In genomic region chr16:10880609-10881452, GRCh38 we compare ENCODE assay signal across 16 cellular contexts. TPM values are rescaled to one million over a fixed set of nuclear protein-coding genes. Genes with fewer than 3 reads are reported as not detected.
DNase-seq lines count a peak whose midpoint lies in the region; ATAC-seq and TF ChIP-seq lines count a peak whose summit lies in the region.
"Had no signal": no experiment of that assay in that cellular context is flagged by ENCODE, and none has a peak within 500 bp of the region (broad histone marks: within the 10 kb centered on the region; RNA-seq: fewer than 3 reads in every experiment).

No MANE protein-coding gene starts in this region.

- H3K4me1 Mint-ChIP-seq in activated CD8-positive, alpha-beta T cell treated with anti-CD3 and anti-CD28 coated beads, Interleukin-2, amount 10 ng/mL, durations not matched to agents 7 days and 5 days (ENCODE audit: low read depth), result peaks cover 71% of the 10 kb centered on the region
- peaks cover 54% of the 10 kb centered on the region for H3K4me1 Mint-ChIP-seq in activated CD8-positive, alpha-beta T cell treated with anti-CD3 and anti-CD28 coated beads for 36 hours (ENCODE audit: low read depth)
- H3K4me1 Mint-ChIP-seq in stimulated activated memory B cell treated with anti-CD40 and anti-IgM and Interleukin-4, amounts not matched to agents 10 μg/mL and 1 μg/mL and 100 μg/mL, for 72 hours, result peaks cover 65% of the 10 kb centered on the region
- H3K4me1 Mint-ChIP-seq in progenitor cell of endocrine pancreas (ENCODE audit: low read depth), result no peaks in the 10 kb centered on the region

- peak overlapping the region; percentile 87 to 88 for H3K4me3 ChIP-seq in duodenal mucosa (ENCODE audit: low read depth in 1 of 2, low read length in 2 of 2)

- H3K9me3 Mint-ChIP-seq in activated CD8-positive, alpha-beta T cell treated with anti-CD3 and anti-CD28 coated beads, Interleukin-2, amount 10 ng/mL, durations not matched to agents 7 days and 5 days (ENCODE audit: insufficient read depth), result no peaks in the 10 kb centered on the region
- no peaks in the 10 kb centered on the region for H3K9me3 Mint-ChIP-seq in activated CD8-positive, alpha-beta T cell treated with anti-CD3 and anti-CD28 coated beads for 36 hours
- H3K9me3 Mint-ChIP-seq in stimulated activated memory B cell treated with anti-CD40 and anti-IgM and Interleukin-4, amounts not matched to agents 10 μg/mL and 1 μg/mL and 100 μg/mL, for 72 hours, result no peaks in the 10 kb centered on the region
- no peaks in the 10 kb centered on the region for H3K9me3 Mint-ChIP-seq in progenitor cell of endocrine pancreas (ENCODE audit: low read depth)

- CTCF ChIA-PET in activated CD8-positive, alpha-beta T cell treated with anti-CD3 and anti-CD28 coated beads, Interleukin-2, amount 10 ng/mL, durations not matched to agents 7 days and 5 days (lab: Charles Lee), result interaction anchor here (0.7 to 2.3 kb wide), 2 partner anchors 9 to 38 kb away, joined by 3 to 11 read pairs; no protein-coding TSS in a partner anchor
- CTCF ChIA-PET in activated CD8-positive, alpha-beta T cell treated with anti-CD3 and anti-CD28 coated beads for 36 hours (lab: Charles Lee), result interaction anchor here (1.3 kb wide), 2 partner anchors 10 to 38 kb away, joined by 3 to 4 read pairs; no protein-coding TSS in a partner anchor

- no peaks in the 10 kb centered on the region for H3K27me3 ChIP-seq in duodenal mucosa (ENCODE audit: control insufficient read depth in 1 of 2, insufficient read depth in 2 of 2, low read length in 2 of 2)

- ATAC-seq in activated CD8-positive, alpha-beta T cell treated with anti-CD3 and anti-CD28 coated beads, Interleukin-2, amount 10 ng/mL, durations not matched to agents 7 days and 5 days, result no peak
- ATAC-seq in activated CD8-positive, alpha-beta T cell treated with anti-CD3 and anti-CD28 coated beads for 36 hours, result no peak
- ATAC-seq in stimulated activated memory B cell treated with anti-CD40 and anti-IgM and Interleukin-4, amounts not matched to agents 10 μg/mL and 1 μg/mL and 100 μg/mL, for 72 hours, result no peak
- ATAC-seq in HG02798 (IDR thresholded peaks at IDR 0.05; ENCODE audit: poor library complexity, unreplicated experiment), result no peak

- intact Hi-C loops in activated CD8-positive, alpha-beta T cell treated with anti-CD3 and anti-CD28 coated beads for 36 hours (cut with micrococcal nuclease), result no loop called here

- no peak overlapping the region for H3K27ac ChIP-seq in duodenal mucosa (ENCODE audit: low read depth, low read length)

- peaks cover 18% of the 10 kb centered on the region for H3K36me3 Mint-ChIP-seq in activated CD8-positive, alpha-beta T cell treated with anti-CD3 and anti-CD28 coated beads, Interleukin-2, amount 10 ng/mL, durations not matched to agents 7 days and 5 days (ENCODE audit: low read depth)
- no peaks in the 10 kb centered on the region for H3K36me3 Mint-ChIP-seq in activated CD8-positive, alpha-beta T cell treated with anti-CD3 and anti-CD28 coated beads for 36 hours (ENCODE audit: low read depth)
- H3K36me3 Mint-ChIP-seq in stimulated activated memory B cell treated with anti-CD40 and anti-IgM and Interleukin-4, amounts not matched to agents 10 μg/mL and 1 μg/mL and 100 μg/mL, for 72 hours, result peaks cover 89% of the 10 kb centered on the region
- H3K36me3 Mint-ChIP-seq in progenitor cell of endocrine pancreas (ENCODE audit: insufficient read depth), result no peaks in the 10 kb centered on the region

- TF ChIP-seq CTCF in activated CD8-positive, alpha-beta T cell treated with anti-CD3 and anti-CD28 coated beads for 36 hours (IDR thresholded peaks at IDR 0.05), result no peak
- no peak for TF ChIP-seq CTCF in progenitor cell of endocrine pancreas (IDR thresholded peaks at IDR 0.05; ENCODE audit: unreplicated experiment)

- H3K9me3 ChIP-seq in duodenal mucosa (ENCODE audit: control insufficient read depth in 1 of 2, low read length in 2 of 2), result no peaks in the 10 kb centered on the region
- H3K9me3 ChIP-seq: transverse colon had no signal

- H3K4me3 Mint-ChIP-seq in activated CD8-positive, alpha-beta T cell treated with anti-CD3 and anti-CD28 coated beads, Interleukin-2, amount 10 ng/mL, durations not matched to agents 7 days and 5 days, result peak overlapping the region; percentile 32
- H3K4me3 Mint-ChIP-seq in activated CD8-positive, alpha-beta T cell treated with anti-CD3 and anti-CD28 coated beads for 36 hours, result no peak overlapping the region
- H3K4me3 Mint-ChIP-seq in stimulated activated memory B cell treated with anti-CD40 and anti-IgM and Interleukin-4, amounts not matched to agents 10 μg/mL and 1 μg/mL and 100 μg/mL, for 72 hours, result peak overlapping the region; percentile 91
- H3K4me3 Mint-ChIP-seq in progenitor cell of endocrine pancreas (ENCODE audit: low read depth), result no peak overlapping the region

- H3K4me1 ChIP-seq in duodenal mucosa (ENCODE audit: control insufficient read depth in 1 of 2, insufficient read depth in 2 of 2, low read length in 2 of 2), result peaks cover 49 to 51% of the 10 kb centered on the region in 2 donors

- peak overlapping the region; percentile 28 for H3K27ac Mint-ChIP-seq in activated CD8-positive, alpha-beta T cell treated with anti-CD3 and anti-CD28 coated beads, Interleukin-2, amount 10 ng/mL, durations not matched to agents 7 days and 5 days
- no peak overlapping the region for H3K27ac Mint-ChIP-seq in activated CD8-positive, alpha-beta T cell treated with anti-CD3 and anti-CD28 coated beads for 36 hours
- peak overlapping the region; percentile 86 for H3K27ac Mint-ChIP-seq in stimulated activated memory B cell treated with anti-CD40 and anti-IgM and Interleukin-4, amounts not matched to agents 10 μg/mL and 1 μg/mL and 100 μg/mL, for 72 hours
- no peak overlapping the region for H3K27ac Mint-ChIP-seq in progenitor cell of endocrine pancreas

- peaks cover 2% of the 10 kb centered on the region for H3K27me3 Mint-ChIP-seq in activated CD8-positive, alpha-beta T cell treated with anti-CD3 and anti-CD28 coated beads, Interleukin-2, amount 10 ng/mL, durations not matched to agents 7 days and 5 days (ENCODE audit: low read depth)
- peaks cover 51% of the 10 kb centered on the region for H3K27me3 Mint-ChIP-seq in activated CD8-positive, alpha-beta T cell treated with anti-CD3 and anti-CD28 coated beads for 36 hours
- H3K27me3 Mint-ChIP-seq in stimulated activated memory B cell treated with anti-CD40 and anti-IgM and Interleukin-4, amounts not matched to agents 10 μg/mL and 1 μg/mL and 100 μg/mL, for 72 hours, result no peaks in the 10 kb centered on the region
- peaks cover 42% of the 10 kb centered on the region for H3K27me3 Mint-ChIP-seq in progenitor cell of endocrine pancreas

- H3K36me3 ChIP-seq in duodenal mucosa (ENCODE audit: control insufficient read depth in 1 of 2, insufficient read depth in 2 of 2, low read length in 2 of 2), result peaks cover 0 to 5% of the 10 kb centered on the region in 2 donors
- H3K36me3 ChIP-seq: transverse colon had no signal

- DNase-seq in activated CD8-positive, alpha-beta T cell treated with anti-CD3 and anti-CD28 coated beads, Interleukin-2, amount 10 ng/mL, durations not matched to agents 7 days and 5 days, result no peak
- DNase-seq in activated CD8-positive, alpha-beta T cell treated with anti-CD3 and anti-CD28 coated beads for 36 hours, result no peak
- DNase-seq in NAMALWA (ENCODE audit: low spot score) (peak; percentile 25), activated gamma-delta T cell treated with Interleukin-2 at 50 U/mL for 16 hours (no peak), progenitor cell of endocrine pancreas (ENCODE audit: low spot score, unreplicated experiment) (no peak)
- DNase-seq: dermis blood vessel endothelial cell, IMR-90, mesenchymal stem cell, NCI-H1930, NCI-H526 treated with DMSO at 0.1 percent for 48 hours, occipital lobe, transverse colon had no signal

- POLR2A ChIA-PET in activated CD8-positive, alpha-beta T cell treated with anti-CD3 and anti-CD28 coated beads, Interleukin-2, amount 10 ng/mL, durations not matched to agents 7 days and 5 days (lab: Charles Lee), result interaction anchor here (1.0 to 1.4 kb wide), 2 partner anchors 10 to 137 kb away, joined by 3 to 4 read pairs; partner anchors contain the start of gene NUBP1
- POLR2A ChIA-PET in activated CD8-positive, alpha-beta T cell treated with anti-CD3 and anti-CD28 coated beads for 36 hours (lab: Charles Lee), result interaction anchor here (1.0 kb wide), 1 partner anchor 9 kb away, joined by 4 read pairs; no protein-coding TSS in a partner anchor

- peak overlapping the region in 1 of 2 donors; percentile 86 for H3K9ac ChIP-seq in duodenal mucosa (ENCODE audit: low read depth in 1 of 2, low read length in 2 of 2)

RNA-seq across cellular contexts. Expression of gene CIITA, which starts 3.8 kb away (rescaled TPM):
- total RNA-seq in activated CD8-positive, alpha-beta T cell treated with anti-CD3 and anti-CD28 coated beads, Interleukin-2, amount 10 ng/mL, durations not matched to agents 7 days and 5 days, result 10 to 100 TPM; 23.3 to 23.6 TPM
- total RNA-seq in activated CD8-positive, alpha-beta T cell treated with anti-CD3 and anti-CD28 coated beads for 36 hours, result 1 to 10 TPM; 4.4 to 5.3 TPM
- total RNA-seq in progenitor cell of endocrine pancreas, result not detected in 2 replicates
- total RNA-seq: A673, IMR-90 had no signal

Comparison
In these comparisons a context has a peak if more than half of its experiments do, and no peak if none do; other contexts are left out.
1. H3K27ac Mint-ChIP-seq: peak in activated CD8-positive, alpha-beta T cell treated with anti-CD3 and anti-CD28 coated beads, Interleukin-2, amount 10 ng/mL, durations not matched to agents 7 days and 5 days (single experiment) and stimulated activated memory B cell treated with anti-CD40 and anti-IgM and Interleukin-4, amounts not matched to agents 10 μg/mL and 1 μg/mL and 100 μg/mL, for 72 hours (single experiment); none in activated CD8-positive, alpha-beta T cell treated with anti-CD3 and anti-CD28 coated beads for 36 hours (single experiment) and progenitor cell of endocrine pancreas (single experiment).
2. H3K4me3 Mint-ChIP-seq: peak in activated CD8-positive, alpha-beta T cell treated with anti-CD3 and anti-CD28 coated beads, Interleukin-2, amount 10 ng/mL, durations not matched to agents 7 days and 5 days (single experiment) and stimulated activated memory B cell treated with anti-CD40 and anti-IgM and Interleukin-4, amounts not matched to agents 10 μg/mL and 1 μg/mL and 100 μg/mL, for 72 hours (single experiment); none in activated CD8-positive, alpha-beta T cell treated with anti-CD3 and anti-CD28 coated beads for 36 hours (single experiment) and progenitor cell of endocrine pancreas (single experiment).